ENCODE assay signal across 8 cellular contexts in genomic region chr1:19210772-19211549, GRCh38. TPM values are rescaled to one million over a fixed set of nuclear protein-coding genes. Genes with fewer than 3 reads are reported as not detected.
DNase-seq lines count a peak whose midpoint lies in the region; ATAC-seq and TF ChIP-seq lines count a peak whose summit lies in the region.

No MANE protein-coding gene starts in this region.

- H3K4me3 ChIP-seq in RWPE2 (ENCODE audit: severe bottlenecking) = peak overlapping the region; percentile 89
- H3K4me3 ChIP-seq in neutrophil (ENCODE audit: low read depth in 1 of 2, low read length in 1 of 2) = peak overlapping the region; percentile 79 to 94

- H3K27me3 ChIP-seq in RWPE2 (ENCODE audit: insufficient read depth, poor library complexity, severe bottlenecking) (no peaks in the 10 kb centered on the region), neutrophil (no peaks in the 10 kb centered on the region)

- peak overlapping the region; percentile 92 to 95 for H3K4me3 Mint-ChIP-seq in activated T-cell treated with anti-CD3 and anti-CD28 coated beads, Interleukin-2, amount 50 U/mL, for 72 hours

- H3K9me3 Mint-ChIP-seq in activated T-cell treated with anti-CD3 and anti-CD28 coated beads, Interleukin-2, amount 50 U/mL, for 72 hours = no peaks in the 10 kb centered on the region

- TF ChIP-seq CTCF in RWPE2 (IDR thresholded peaks at IDR 0.05; ENCODE audit: poor library complexity, severe bottlenecking) = no peak
- no peak for TF ChIP-seq CTCF in neutrophil (IDR thresholded peaks at IDR 0.05)

- H3K36me3 Mint-ChIP-seq in activated T-cell treated with anti-CD3 and anti-CD28 coated beads, Interleukin-2, amount 50 U/mL, for 72 hours (ENCODE audit: insufficient read depth in 2 of 2) = peaks cover 8 to 10% of the 10 kb centered on the region in 2 donors

- H3K27ac ChIP-seq in RWPE2 (ENCODE audit: poor library complexity, severe bottlenecking) (peak overlapping the region; percentile 70), epithelial cell of prostate (peak overlapping the region; percentile 76), neutrophil (peak overlapping the region; percentile 97)

- H3K9me3 ChIP-seq in RWPE2 (ENCODE audit: severe bottlenecking) = no peaks in the 10 kb centered on the region
- H3K9me3 ChIP-seq in neutrophil = no peaks in the 10 kb centered on the region

- peak in 1 of 2 donors; percentile 9 for DNase-seq in activated T-cell treated with anti-CD3 and anti-CD28 coated beads, Interleukin-2, amount 50 U/mL, for 72 hours
- no peak for DNase-seq in activated T-cell treated with anti-CD3 and anti-CD28 coated beads for 4 hours
- no peak for DNase-seq in RWPE2 (ENCODE audit: low spot score)
- DNase-seq in epithelial cell of prostate (ENCODE audit: low read depth, low spot score) = no peak
- DNase-seq in AG08396 (ENCODE audit: low spot score) = no peak
- DNase-seq in NCI-H2081 treated with DMSO at 0.1 percent for 48 hours (lab: John Stamatoyannopoulos, UW) = no peak
- no peak for DNase-seq in NCI-H1930 (lab: John Stamatoyannopoulos, UW)

- no peak for ATAC-seq in activated T-cell treated with anti-CD3 and anti-CD28 coated beads, Interleukin-2, amount 50 U/mL, for 72 hours (replicated peaks in 1 of 2)
- peak; percentile 8; the same call in 1 of the 3 replicates for ATAC-seq in RWPE2 (ENCODE audit: low read depth)

- no peaks in the 10 kb centered on the region for H3K27me3 Mint-ChIP-seq in activated T-cell treated with anti-CD3 and anti-CD28 coated beads, Interleukin-2, amount 50 U/mL, for 72 hours (ENCODE audit: low read depth)

- H3K4me1 ChIP-seq in RWPE2 (ENCODE audit: insufficient read depth, poor library complexity, severe bottlenecking) (peaks cover 18% of the 10 kb centered on the region), neutrophil (ENCODE audit: control insufficient read depth in 1 of 2, insufficient read depth in 1 of 2, low read depth in 1 of 2, low read length in 1 of 2) (peaks cover 26 to 41% of the 10 kb centered on the region in 2 experiments)

- peaks cover 73% of the 10 kb centered on the region for H3K4me1 Mint-ChIP-seq in activated T-cell treated with anti-CD3 and anti-CD28 coated beads, Interleukin-2, amount 50 U/mL, for 72 hours (ENCODE audit: low read depth)

- H3K36me3 ChIP-seq in RWPE2 (ENCODE audit: low read depth) (peaks cover 43% of the 10 kb centered on the region), neutrophil (no peaks in the 10 kb centered on the region)

- peak overlapping the region; percentile 94 for H3K27ac Mint-ChIP-seq in activated T-cell treated with anti-CD3 and anti-CD28 coated beads, Interleukin-2, amount 50 U/mL, for 72 hours

RNA-seq across cellular contexts. Expression of gene UBR4, which starts 0.9 kb away (rescaled TPM):
- 100 to 1,000 TPM; 208 to 215 TPM for total RNA-seq in activated T-cell treated with anti-CD3 and anti-CD28 coated beads, Interleukin-2, amount 50 U/mL, for 72 hours

RNA-seq across cellular contexts. Expression of gene EMC1, which starts 40.4 kb away (rescaled TPM):
- total RNA-seq in activated T-cell treated with anti-CD3 and anti-CD28 coated beads, Interleukin-2, amount 50 U/mL, for 72 hours = 10 to 100 TPM; 36.5 to 38.5 TPM

RNA-seq across cellular contexts. Expression of gene MRTO4, which starts 40.6 kb away (rescaled TPM):
- 10 to 100 TPM; 43.7 to 52.7 TPM for total RNA-seq in activated T-cell treated with anti-CD3 and anti-CD28 coated beads, Interleukin-2, amount 50 U/mL, for 72 hours
